Comparison of ENCODE assay signal across 17 cellular contexts in the genomic region with DNA sequence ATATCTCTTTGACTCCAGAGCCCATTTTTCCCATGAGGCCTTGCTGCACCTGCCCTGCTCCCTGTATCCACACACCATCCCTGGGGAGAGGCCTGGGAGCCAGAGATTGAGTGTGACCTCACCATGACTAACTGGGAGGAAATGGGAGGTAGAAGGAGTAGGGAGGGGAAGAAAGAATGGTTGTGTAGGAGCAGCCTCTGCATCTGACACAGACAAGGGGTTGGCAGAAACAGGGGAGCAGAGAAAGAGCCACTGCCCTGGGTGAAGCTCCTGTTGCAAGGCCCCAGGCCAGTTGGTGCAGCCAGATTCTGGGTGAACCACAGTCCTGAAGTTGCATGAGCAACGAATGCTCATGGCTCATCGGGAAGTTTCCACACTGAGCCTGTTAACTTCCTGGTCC. TPM values are rescaled to one million over a fixed set of nuclear protein-coding genes. Genes with fewer than 3 reads are reported as not detected.
A peak's percentile ranks its signal among the peaks of the same experiment; 100 is the strongest.
DNase-seq lines count a peak whose midpoint lies in the region; ATAC-seq and TF ChIP-seq lines count a peak whose summit lies in the region.
"Had no signal": no experiment of that assay in that cellular context is flagged by ENCODE, and none has a peak within 500 bp of the region (broad histone marks: within the 10 kb centered on the region; RNA-seq: fewer than 3 reads in every experiment).

No MANE protein-coding gene starts in this region.

- no peaks in the 10 kb centered on the region for H3K9me2 ChIP-seq in HCT116 (ENCODE audit: insufficient read depth)
- H3K9me2 ChIP-seq in hepatocyte (replicated peaks; ENCODE audit: insufficient read depth): no peaks in the 10 kb centered on the region

- CTCF ChIA-PET in HCT116 (lab: Charles Lee): no interaction called here

- H3K79me2 ChIP-seq in HCT116 (ENCODE audit: insufficient read depth, low read length) (no peaks in the 10 kb centered on the region), hepatocyte (no peaks in the 10 kb centered on the region)

- TF ChIP-seq RAD21 in HCT116 (IDR thresholded peaks at IDR 0.05; ENCODE audit: low read depth): no peak

- H3K4me3 ChIP-seq in HCT116 (replicated peaks in 1 of 2; ENCODE audit: low read depth in 1 of 2, low read length in 2 of 2) (no peak overlapping the region), foreskin fibroblast (ENCODE audit: low read depth in 1 of 2, low read length in 2 of 2) (no peak overlapping the region), hepatocyte (no peak overlapping the region)
- H3K4me3 ChIP-seq: A549, transverse colon had no signal

- DNase-seq in 8988T (peak; percentile 78), HCT116 (ENCODE audit: low read depth, low spot score) (no peak), T1000 (lab: John Stamatoyannopoulos, UW) (peak; percentile 11), foreskin fibroblast (peak; percentile 40 to 74), epidermal melanocyte (ENCODE audit: insufficient read length, low spot score) (no peak), SW480 (ENCODE audit: low spot score) (no peak), hepatocyte (ENCODE audit: low spot score) (no peak)
- DNase-seq: activated CD4-positive, alpha-beta T cell treated with anti-CD3 and anti-CD28 coated beads, Interleukin-2, amount 50 U/mL, for 4 hours; NCI-H2227 treated with DMSO at 0.1 percent for 48 hours; OCI-M1; transverse colon had no signal

- H3K27me3 ChIP-seq in HCT116 (ENCODE audit: insufficient read depth, low read length) (peaks cover 17% of the 10 kb centered on the region; the same call in 1 of the 2 replicates), hepatocyte (peaks cover 2% of the 10 kb centered on the region)

- BruUV-seq in HCT116 (replicated peaks; lab: Mats Ljungman, UMichigan): no TSS peak

- H2AFZ ChIP-seq in HCT116 (ENCODE audit: low read depth, low read length, poor library complexity, severe bottlenecking) (no peak overlapping the region), hepatocyte (no peak overlapping the region)

- no peak for TF ChIP-seq POLR2A in HCT116 (IDR thresholded peaks at IDR 0.05; ENCODE audit: borderline replicate concordance, extremely low read depth, insufficient read depth, insufficient read length)

- TF ChIP-seq CTCF in HCT116 (IDR thresholded peaks at IDR 0.05 in 2 of 3, conservative IDR thresholded peaks at IDR 0.05 in 1 of 3; ENCODE audit: borderline replicate concordance in 1 of 3, insufficient read depth in 1 of 3, low read depth in 2 of 3, low read length in 2 of 3) (no peak), foreskin fibroblast (IDR thresholded peaks at IDR 0.05; ENCODE audit: low read depth, low read length) (no peak), hepatocyte (IDR thresholded peaks at IDR 0.05; ENCODE audit: poor library complexity) (no peak)

- H3K4me2 ChIP-seq in HCT116 (ENCODE audit: low read length) (peak overlapping the region; percentile 26; the same call in 1 of the 2 replicates), hepatocyte (no peak overlapping the region)
- H3K4me2 ChIP-seq: A549 had no signal

- intact Hi-C loops in HCT116 (cut with micrococcal nuclease): no loop called here

- RAD21 ChIA-PET in HCT116 (lab: Charles Lee; ENCODE audit: low non-redundant PET in 1 of 2, low total read pairs in 2 of 2, uncharacterized antibody in 2 of 2, unreplicated experiment in 2 of 2): no interaction called here

- H4K20me1 ChIP-seq in HCT116 (ENCODE audit: insufficient read depth) (no peaks in the 10 kb centered on the region), hepatocyte (ENCODE audit: insufficient read depth, poor library complexity, severe bottlenecking) (no peaks in the 10 kb centered on the region)

- peak; percentile 66 for ATAC-seq in HCT116
- no peak for ATAC-seq in GM21723 (IDR thresholded peaks at IDR 0.05; ENCODE audit: unreplicated experiment)
- ATAC-seq: A549 had no signal

- H3K27ac ChIP-seq in HCT116 (ENCODE audit: low read depth, low read length): no peak overlapping the region
- no peak overlapping the region for H3K27ac ChIP-seq in hepatocyte
- H3K27ac ChIP-seq: A549, HL-60, transverse colon had no signal

- 97% methylated on average over 2 of the region's 2 CpGs for WGBS in hepatocyte (ENCODE audit: low lambda C conversion rate, missing lambda C conversion rate)

- H3K9ac ChIP-seq in HCT116 (ENCODE audit: low read length): no peak overlapping the region

- H3K36me3 ChIP-seq in HCT116 (ENCODE audit: control insufficient read depth in 1 of 2, insufficient read depth in 2 of 2, low read length in 2 of 2) (no peaks in the 10 kb centered on the region), hepatocyte (replicated peaks; ENCODE audit: insufficient read depth, low read depth) (no peaks in the 10 kb centered on the region)
- H3K36me3 ChIP-seq: transverse colon had no signal

- POLR2A ChIA-PET in HCT116 (lab: Charles Lee): no interaction called here

- H3K9me3 ChIP-seq in HCT116 (ENCODE audit: control insufficient read depth in 1 of 2, insufficient read depth in 1 of 2, low read depth in 1 of 2, low read length in 2 of 2): no peaks in the 10 kb centered on the region
- no peaks in the 10 kb centered on the region for H3K9me3 ChIP-seq in hepatocyte (ENCODE audit: low read depth)
- H3K9me3 ChIP-seq: A549, transverse colon had no signal

- H3K4me1 ChIP-seq in HCT116 (ENCODE audit: control insufficient read depth in 1 of 2, insufficient read depth in 2 of 2, low read length in 2 of 2) (peaks cover 0 to 12% of the 10 kb centered on the region in 2 experiments; a peak in 2 of 4 replicates), hepatocyte (ENCODE audit: insufficient read depth) (no peaks in the 10 kb centered on the region)
- H3K4me1 ChIP-seq: A549, transverse colon had no signal

TF ChIP-seq in HCT116, 20 proteins besides CTCF, POLR2A, EP300 and RAD21:
- no peak for TF ChIP-seq TCF7L2 (IDR thresholded peaks at IDR 0.05; ENCODE audit: borderline replicate concordance, extremely low read depth, insufficient read depth, insufficient read length)
- no peak for TF ChIP-seq SIN3A (IDR thresholded peaks at IDR 0.05; ENCODE audit: low read depth)
- TF ChIP-seq SRF (IDR thresholded peaks at IDR 0.05; ENCODE audit: low read depth): no peak
- no peak for TF ChIP-seq ZNF274 (IDR thresholded peaks at IDR 0.05; ENCODE audit: low read depth, low read length)
- peak; percentile 71 for TF ChIP-seq FOSL1 (IDR thresholded peaks at IDR 0.05; ENCODE audit: low read depth)
- TF ChIP-seq JUND (IDR thresholded peaks at IDR 0.05): 0 out of 2 replicates have a peak, but pooled peaks have one; percentile 28
- TF ChIP-seq EGR1 (IDR thresholded peaks at IDR 0.05; ENCODE audit: low read depth): no peak
- TF ChIP-seq SP1 (IDR thresholded peaks at IDR 0.05; ENCODE audit: low read depth): 0 out of 2 replicates have a peak, but pooled peaks have one; percentile 18
- TF ChIP-seq ZBTB33 (IDR thresholded peaks at IDR 0.05; ENCODE audit: extremely low read depth, insufficient replicate concordance, low read length): no peak
- peak; percentile 43; the same call in 1 of the 2 replicates for TF ChIP-seq CBX3 (IDR thresholded peaks at IDR 0.05; ENCODE audit: low read depth)
- TF ChIP-seq MAX (IDR thresholded peaks at IDR 0.05): no peak

RNA-seq across cellular contexts. Expression of gene POU2F3, which starts 32.4 kb away (rescaled TPM):
- total RNA-seq in HCT116 (2021; ENCODE audit: unreplicated experiment): 0.15 TPM
- polyA plus RNA-seq in HCT116 (2012): 0.12 and 0.26 TPM in 2 replicates
- 0.24 TPM in 1 of 2 replicates, not detected in the other for total RNA-seq in hepatocyte
- 0.21 TPM in 1 of 2 replicates, not detected in the other for polyA plus RNA-seq in hepatocyte
- total RNA-seq: activated T-helper 2 cell treated with anti-CD3 and anti-CD28 coated beads, Interferon-gamma antibody, Interleukin-2, Interleukin-4, amounts not matched to agents 10 μg/mL and 5 μg/mL and 100 μg/mL, durations not matched to agents 14 hours and 24 hours and 36 hours; osteocyte; T-helper 2 cell treated with Interferon-gamma antibody and Interleukin-4, amounts not matched to agents 100 ng/mL and 5 ng/mL, for 36 hours had no signal
- polyA plus RNA-seq: A549 had no signal

RNA-seq across cellular contexts. Expression of gene TLCD5, which starts 52.8 kb away (rescaled TPM):
- total RNA-seq in HCT116 (2021; ENCODE audit: unreplicated experiment) (9.1 TPM), hepatocyte (9.0 and 10.7 TPM in 2 replicates)
- 4.9 and 7.1 TPM in 2 replicates for polyA plus RNA-seq in HCT116 (2012)
- 8.7 and 10.3 TPM in 2 replicates for polyA plus RNA-seq in hepatocyte

Comparison
In these comparisons a context has a peak if more than half of its experiments do, and no peak if none do; other contexts are left out.
1. DNase-seq: peak in 8988T (single experiment), T1000 (single experiment) and foreskin fibroblast (2 of 2); none in HCT116 (single experiment), epidermal melanocyte (single experiment), SW480 (single experiment) and hepatocyte (single experiment).